23 cellular contexts compared by ENCODE assay signal in the genomic region with DNA sequence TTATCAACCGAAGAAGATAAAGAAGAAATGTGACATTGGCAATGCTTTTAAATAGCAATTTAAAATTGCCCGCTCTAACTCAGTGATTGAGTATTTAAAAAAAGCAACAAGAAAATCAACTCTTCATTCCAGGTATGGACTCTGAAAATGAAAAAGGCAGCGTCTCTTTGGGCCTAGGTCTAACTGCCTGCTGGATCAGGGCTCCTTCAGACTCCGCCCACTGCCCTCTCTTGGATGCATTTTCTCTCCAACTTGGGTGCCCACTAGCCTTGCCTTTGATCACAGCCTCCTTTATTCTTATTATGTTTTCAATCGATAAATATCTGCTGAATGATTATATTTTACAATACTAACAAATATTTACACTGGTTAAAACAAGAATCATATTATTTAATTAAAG.
DNase-seq lines count a peak whose midpoint lies in the region; ATAC-seq and TF ChIP-seq lines count a peak whose summit lies in the region.
"Had no signal": no experiment of that assay in that cellular context is flagged by ENCODE, and none has a peak within 500 bp of the region (broad histone marks: within the 10 kb centered on the region; RNA-seq: fewer than 3 reads in every experiment).

No MANE protein-coding gene starts in this region.

- no peak overlapping the region for H3K27ac ChIP-seq in GM23338 (ENCODE audit: low read depth)
- no peak overlapping the region for H3K27ac ChIP-seq in neural progenitor cell
- H3K27ac ChIP-seq in CD4-positive, alpha-beta T cell (ENCODE audit: low read depth, low read length), result no peak overlapping the region
- H3K27ac ChIP-seq: A549; BLaER1 treated with 17β-estradiol and CSF1 and Interleukin-3, amounts not matched to agents 10 nM and 100 nM; C4-2B had no signal

- H3K4me2 ChIP-seq in GM23338, result peak overlapping the region; percentile 66
- H3K4me2 ChIP-seq in neural progenitor cell, result no peak overlapping the region
- H3K4me2 ChIP-seq: A549; BLaER1 treated with 17β-estradiol and CSF1 and Interleukin-3, amounts not matched to agents 10 nM and 100 nM had no signal

- no peaks in the 10 kb centered on the region for H3K9me3 ChIP-seq in neural progenitor cell (ENCODE audit: low read depth)
- H3K9me3 ChIP-seq in CD4-positive, alpha-beta T cell (ENCODE audit: control insufficient read depth, low read length), result no peaks in the 10 kb centered on the region
- H3K9me3 ChIP-seq: A549; BLaER1 treated with 17β-estradiol and CSF1 and Interleukin-3, amounts not matched to agents 10 nM and 100 nM had no signal

- no peaks in the 10 kb centered on the region for H3K79me2 ChIP-seq in GM23338 (replicated peaks; ENCODE audit: insufficient read depth)
- H3K79me2 ChIP-seq in neural progenitor cell (ENCODE audit: low read depth), result no peaks in the 10 kb centered on the region

- no peak overlapping the region for H2AFZ ChIP-seq in GM23338
- H2AFZ ChIP-seq in neural progenitor cell (replicated peaks), result peak overlapping the region; percentile 84

- no peaks in the 10 kb centered on the region for H3K27me3 ChIP-seq in GM23338 (ENCODE audit: insufficient read depth)
- H3K27me3 ChIP-seq in neural progenitor cell, result no peaks in the 10 kb centered on the region
- no peaks in the 10 kb centered on the region for H3K27me3 ChIP-seq in CD4-positive, alpha-beta T cell (ENCODE audit: control insufficient read depth, insufficient read depth, low read length)
- H3K27me3 ChIP-seq: BLaER1 treated with 17β-estradiol and CSF1 and Interleukin-3, amounts not matched to agents 10 nM and 100 nM had no signal

- TF ChIP-seq CTCF in GM23338 (conservative IDR thresholded peaks at IDR 0.05; ENCODE audit: low read depth in 2 of 2) (no peak), WTC11 (IDR thresholded peaks at IDR 0.05) (no peak), neural progenitor cell (IDR thresholded peaks at IDR 0.05) (no peak)
- TF ChIP-seq CTCF in CD4-positive, alpha-beta T cell (IDR thresholded peaks at IDR 0.05), result no peak

- H3K27me3 Mint-ChIP-seq in GM23338 (ENCODE audit: insufficient read depth, low read depth, poor library complexity) (no peaks in the 10 kb centered on the region), WTC11 (ENCODE audit: low read depth) (no peaks in the 10 kb centered on the region), neural progenitor cell (ENCODE audit: insufficient read depth, low read depth) (peaks cover 2% of the 10 kb centered on the region)
- no peaks in the 10 kb centered on the region for H3K27me3 Mint-ChIP-seq in CD4-positive, alpha-beta T cell
- H3K27me3 Mint-ChIP-seq: B cell; CD8-positive, alpha-beta memory T cell had no signal

- H3K27ac Mint-ChIP-seq in GM23338 (no peak overlapping the region), WTC11 (no peak overlapping the region), neural progenitor cell (no peak overlapping the region)
- H3K27ac Mint-ChIP-seq in CD4-positive, alpha-beta T cell, result no peak overlapping the region
- H3K27ac Mint-ChIP-seq: B cell; CD4-positive, alpha-beta memory T cell; CD8-positive, alpha-beta memory T cell had no signal

- no peak overlapping the region for H3K9ac ChIP-seq in neural progenitor cell
- H3K9ac ChIP-seq: BLaER1 treated with 17β-estradiol and CSF1 and Interleukin-3, amounts not matched to agents 10 nM and 100 nM had no signal

- H3K36me3 ChIP-seq in GM23338 (ENCODE audit: insufficient read depth), result no peaks in the 10 kb centered on the region
- no peaks in the 10 kb centered on the region for H3K36me3 ChIP-seq in neural progenitor cell
- H3K36me3 ChIP-seq: BLaER1 treated with 17β-estradiol and CSF1 and Interleukin-3, amounts not matched to agents 10 nM and 100 nM had no signal

- ATAC-seq in GM23338 (peak; percentile 74), WTC11 (peak; percentile 68; the same call in 1 of the 2 replicates), GM18873 (IDR thresholded peaks at IDR 0.05; ENCODE audit: low FRiP score, unreplicated experiment) (no peak), HG02571 (IDR thresholded peaks at IDR 0.05; ENCODE audit: unreplicated experiment) (no peak)
- no peak for ATAC-seq in CD4-positive, alpha-beta T cell (ENCODE audit: poor library complexity)
- ATAC-seq: A549, GM12878 had no signal

- no peak overlapping the region for H3K4me3 Mint-ChIP-seq in GM23338
- no peak overlapping the region for H3K4me3 Mint-ChIP-seq in WTC11
- H3K4me3 Mint-ChIP-seq in neural progenitor cell, result no peak overlapping the region
- no peak overlapping the region for H3K4me3 Mint-ChIP-seq in CD4-positive, alpha-beta T cell
- H3K4me3 Mint-ChIP-seq: B cell; CD4-positive, alpha-beta memory T cell; CD8-positive, alpha-beta memory T cell had no signal

- H3K4me1 ChIP-seq in GM23338 (ENCODE audit: insufficient read depth), result peaks cover 40% of the 10 kb centered on the region
- no peaks in the 10 kb centered on the region for H3K4me1 ChIP-seq in neural progenitor cell
- H3K4me1 ChIP-seq: A549; BLaER1 treated with 17β-estradiol and CSF1 and Interleukin-3, amounts not matched to agents 10 nM and 100 nM had no signal

- intact Hi-C loops in CD4-positive, alpha-beta T cell (cut with DNase I, micrococcal nuclease), result no loop called here

- H3K36me3 Mint-ChIP-seq in GM23338 (ENCODE audit: low read depth) (peaks cover 3% of the 10 kb centered on the region; the same call in 1 of the 3 replicates), WTC11 (0 out of 2 replicates have a peak, but pooled peaks cover 3% of the 10 kb centered on the region), neural progenitor cell (no peaks in the 10 kb centered on the region)
- no peaks in the 10 kb centered on the region for H3K36me3 Mint-ChIP-seq in CD4-positive, alpha-beta T cell (ENCODE audit: low read depth)
- H3K36me3 Mint-ChIP-seq: CD4-positive, alpha-beta memory T cell; CD8-positive, alpha-beta memory T cell had no signal

- DNase-seq in GM23338 (ENCODE audit: low spot score) (peak; percentile 30), WTC11 (ENCODE audit: low spot score) (no peak), neural progenitor cell (ENCODE audit: low spot score) (no peak)
- DNase-seq in CD4-positive, alpha-beta T cell, result no peak
- DNase-seq: 8988T; AML-193; CD4-positive, alpha-beta memory T cell; CD8-positive, alpha-beta memory T cell; COR-L47; DMS 273 treated with DMSO at 0.1 percent for 48 hours; DMS153; DMS53; DMS79; DND-41; EL; GDM1 had no signal

- POLR2A ChIA-PET in WTC11 (lab: Charles Lee), result no interaction called here
- POLR2A ChIA-PET in CD4-positive, alpha-beta T cell (lab: Charles Lee), result no interaction called here

- H4K20me1 ChIP-seq in GM23338 (replicated peaks; ENCODE audit: insufficient read depth), result no peaks in the 10 kb centered on the region
- no peaks in the 10 kb centered on the region for H4K20me1 ChIP-seq in neural progenitor cell (ENCODE audit: low read depth)
- H4K20me1 ChIP-seq: BLaER1 treated with 17β-estradiol and CSF1 and Interleukin-3, amounts not matched to agents 10 nM and 100 nM had no signal

- CTCF ChIA-PET in WTC11 (lab: Charles Lee), result interaction anchor here (1.1 kb wide), 1 partner anchor 54 kb away, joined by 3 read pairs; no protein-coding TSS in a partner anchor
- CTCF ChIA-PET in CD4-positive, alpha-beta T cell (lab: Charles Lee), result no interaction called here

- H3K9me3 Mint-ChIP-seq in GM23338 (no peaks in the 10 kb centered on the region; the same call in 2 of the 3 replicates), WTC11 (0 out of 2 replicates have a peak, but pooled peaks cover 3% of the 10 kb centered on the region), neural progenitor cell (no peaks in the 10 kb centered on the region)
- H3K9me3 Mint-ChIP-seq in CD4-positive, alpha-beta T cell, result no peaks in the 10 kb centered on the region

- H3K4me3 ChIP-seq in GM23338 (0 out of 2 replicates have a peak overlapping the region, but pooled peaks have one; percentile 2), neural progenitor cell (no peak overlapping the region)
- H3K4me3 ChIP-seq: A549; BLaER1 treated with 17β-estradiol and CSF1 and Interleukin-3, amounts not matched to agents 10 nM and 100 nM; GM12878 had no signal

- H3K4me1 Mint-ChIP-seq in GM23338, result peaks cover 41% of the 10 kb centered on the region
- peaks cover 57% of the 10 kb centered on the region for H3K4me1 Mint-ChIP-seq in WTC11
- no peaks in the 10 kb centered on the region for H3K4me1 Mint-ChIP-seq in neural progenitor cell
- H3K4me1 Mint-ChIP-seq in CD4-positive, alpha-beta T cell (ENCODE audit: low read depth), result no peaks in the 10 kb centered on the region
- H3K4me1 Mint-ChIP-seq: B cell; CD4-positive, alpha-beta memory T cell; CD8-positive, alpha-beta memory T cell had no signal

- H3K9me2 ChIP-seq in GM23338 (ENCODE audit: insufficient read depth), result no peaks in the 10 kb centered on the region

- H3F3A ChIP-seq in GM23338 (replicated peaks; ENCODE audit: low read depth) (no peaks in the 10 kb centered on the region), neural progenitor cell (ENCODE audit: low read depth) (no peaks in the 10 kb centered on the region)

TF ChIP-seq in GM23338, 12 proteins besides CTCF, POLR2A, EP300 and RAD21 (continues in another document):
- TF ChIP-seq EZH2phosphoT487 (IDR thresholded peaks at IDR 0.05; ENCODE audit: unreplicated experiment) (no peak), CREB1 (CRISPR knock-in tag; IDR thresholded peaks at IDR 0.05; ENCODE audit: low read depth) (no peak), JUNB (IDR thresholded peaks at IDR 0.05; ENCODE audit: unreplicated experiment) (no peak)
- TF ChIP-seq, protein P1, sequence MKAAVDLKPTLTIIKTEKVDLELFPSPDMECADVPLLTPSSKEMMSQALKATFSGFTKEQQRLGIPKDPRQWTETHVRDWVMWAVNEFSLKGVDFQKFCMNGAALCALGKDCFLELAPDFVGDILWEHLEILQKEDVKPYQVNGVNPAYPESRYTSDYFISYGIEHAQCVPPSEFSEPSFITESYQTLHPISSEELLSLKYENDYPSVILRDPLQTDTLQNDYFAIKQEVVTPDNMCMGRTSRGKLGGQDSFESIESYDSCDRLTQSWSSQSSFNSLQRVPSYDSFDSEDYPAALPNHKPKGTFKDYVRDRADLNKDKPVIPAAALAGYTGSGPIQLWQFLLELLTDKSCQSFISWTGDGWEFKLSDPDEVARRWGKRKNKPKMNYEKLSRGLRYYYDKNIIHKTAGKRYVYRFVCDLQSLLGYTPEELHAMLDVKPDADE (IDR thresholded peaks at IDR 0.05), result no peak

TF ChIP-seq in WTC11, 78 proteins besides CTCF, POLR2A, EP300 and RAD21:
- no peak for TF ChIP-seq SOX15 (CRISPR knock-in tag; IDR thresholded peaks at IDR 0.05)

Comparison
In these comparisons a context has a peak if more than half of its experiments do, and no peak if none do; other contexts are left out.
1. ATAC-seq: peak in GM23338 (single experiment) and WTC11 (single experiment); none in CD4-positive, alpha-beta T cell (single experiment), GM18873 (single experiment) and HG02571 (single experiment).